31 cellular contexts compared by ENCODE assay signal in genomic region chr3:6321999-6322398, GRCh38.
"Had no signal": no experiment of that assay in that cellular context is flagged by ENCODE, and none has a peak within 500 bp of the region (broad histone marks: within the 10 kb centered on the region; RNA-seq: fewer than 3 reads in every experiment).

No MANE protein-coding gene starts in this region.

- H3K4me1 ChIP-seq: neural progenitor cell, parathyroid adenoma, psoas muscle, right lobe of liver, sigmoid colon, spleen, suprapubic skin, testis, tibial artery, transverse colon, upper lobe of right lung, vagina had no signal

- H3K79me2 ChIP-seq: parathyroid adenoma had no signal

- ATAC-seq: naive thymus-derived CD4-positive, alpha-beta T cell; natural killer cell; psoas muscle; right cardiac atrium; right lobe of liver; stimulated activated memory B cell treated with anti-CD40 and anti-IgM and Interleukin-4, amounts not matched to agents 10 μg/mL and 1 μg/mL and 100 μg/mL, for 72 hours; stimulated activated naive CD8-positive, alpha-beta T cell treated with anti-CD3 and anti-CD28 coated beads, Interleukin-15, amount 100 ng/mL, for 72 hours; stimulated activated naive CD8-positive, alpha-beta T cell treated with anti-CD3 and anti-CD28 coated beads, Interleukin-15, Interleukin-2, amounts not matched to agents 100 U/mL and 50 U/mL, for 24 hours; upper lobe of right lung had no signal

- H3K4me3 ChIP-seq: neural progenitor cell, ovary, psoas muscle, right lobe of liver, sigmoid colon, skin epidermis, smooth muscle cell, spleen, suprapubic skin, testis, tibial artery, transverse colon, upper lobe of right lung, vagina had no signal

- H3K4me2 ChIP-seq: neural progenitor cell, smooth muscle cell had no signal

- DNase-seq: naive thymus-derived CD4-positive, alpha-beta T cell; natural killer cell; nucleus accumbens; ovary; posterior cingulate gyrus; psoas muscle; right cardiac atrium; right lobe of liver; sigmoid colon; spleen; stimulated activated CD4-positive, alpha-beta T cell treated with anti-CD3 and anti-CD28 coated beads, Interleukin-12 subunit alpha, Interleukin-12 subunit beta, amount 100 ng/mL, for 4 hours; stimulated activated CD4-positive, alpha-beta T cell treated with anti-CD3 and anti-CD28 coated beads, Interleukin-1b, Interleukin-23, amount 100 ng/mL, for 48 hours; stimulated activated CD4-positive, alpha-beta T cell treated with anti-CD3 and anti-CD28 coated beads, Interleukin-4, amount 100 ng/mL, for 1 hour; stimulated activated CD4-positive, alpha-beta T cell treated with anti-CD3 and anti-CD28 coated beads, Interleukin-4, amount 100 ng/mL, for 4 hours; stimulated activated CD8-positive, alpha-beta memory T cell treated with anti-CD3 and anti-CD28 coated beads, Interleukin-4, amount 100 ng/mL, for 48 hours; stimulated activated naive CD4-positive, alpha-beta T cell; stimulated activated naive CD8-positive, alpha-beta T cell treated with anti-CD3 and anti-CD28 coated beads, Interleukin-15, amount 100 ng/mL, for 72 hours; stimulated activated naive CD8-positive, alpha-beta T cell treated with anti-CD3 and anti-CD28 coated beads, Interleukin-15, Interleukin-2, amounts not matched to agents 100 U/mL and 50 U/mL, for 24 hours; substantia nigra; testis; tibial artery; transverse colon; upper lobe of right lung had no signal

- H3K36me3 ChIP-seq: neural progenitor cell, neutrophil, ovary, right lobe of liver, sigmoid colon, spleen, suprapubic skin, tibial artery, transverse colon, upper lobe of right lung, vagina had no signal

- H2AFZ ChIP-seq: neural progenitor cell, parathyroid adenoma had no signal

- H3K27ac ChIP-seq: neural progenitor cell, neutrophil, ovary, parathyroid adenoma, psoas muscle, right lobe of liver, sigmoid colon, skin epidermis, spleen, suprapubic skin, testis, tibial artery, transverse colon, upper lobe of right lung, vagina had no signal

- H3K9me3 ChIP-seq: neutrophil, ovary, psoas muscle, right lobe of liver, sigmoid colon, suprapubic skin, testis, tibial artery, transverse colon, upper lobe of right lung, vagina had no signal

- H3K9ac ChIP-seq: neural progenitor cell, parathyroid adenoma had no signal

- H3K27me3 ChIP-seq: neural progenitor cell, neutrophil, ovary, right lobe of liver, sigmoid colon, spleen, suprapubic skin, testis, tibial artery, transverse colon, upper lobe of right lung, vagina had no signal
